In genomic region chr7:65004575-65004974, GRCh38 we compare ENCODE assay signal across 10 cellular contexts. TPM values are rescaled to one million over a fixed set of nuclear protein-coding genes. Genes with fewer than 3 reads are reported as not detected.
A peak's percentile ranks its signal among the peaks of the same experiment; 100 is the strongest.
DNase-seq lines count a peak whose midpoint lies in the region; ATAC-seq and TF ChIP-seq lines count a peak whose summit lies in the region.
"Had no signal": no experiment of that assay in that cellular context is flagged by ENCODE, and none has a peak within 500 bp of the region (broad histone marks: within the 10 kb centered on the region; RNA-seq: fewer than 3 reads in every experiment).

No MANE protein-coding gene starts in this region.

- H3K9me3 Mint-ChIP-seq in stimulated activated naive CD8-positive, alpha-beta T cell treated with anti-CD3 and anti-CD28 coated beads, Interleukin-15, amount 100 ng/mL, for 72 hours = peaks cover 23 to 24% of the 10 kb centered on the region in 2 donors
- H3K9me3 Mint-ChIP-seq in mesothelial cell of epicardium = peaks cover 39% of the 10 kb centered on the region

- H3K4me1 ChIP-seq in adrenal gland (replicated peaks in 1 of 2) = peaks cover 38 to 47% of the 10 kb centered on the region in 2 donors
- peaks cover 32% of the 10 kb centered on the region for H3K4me1 ChIP-seq in upper lobe of right lung
- H3K4me1 ChIP-seq in gastroesophageal sphincter = peaks cover 4 to 53% (median 13%) of the 10 kb centered on the region in 3 donors

- no peaks in the 10 kb centered on the region for H3K36me3 ChIP-seq in adrenal gland (replicated peaks in 1 of 2)
- no peaks in the 10 kb centered on the region for H3K36me3 ChIP-seq in upper lobe of right lung
- H3K36me3 ChIP-seq in gastroesophageal sphincter = peaks cover 0 to 9% of the 10 kb centered on the region in 2 donors

- TF ChIP-seq EP300 in gastroesophageal sphincter (IDR thresholded peaks at IDR 0.05) = no peak

- peaks cover 28% of the 10 kb centered on the region for H3K4me1 Mint-ChIP-seq in stimulated activated naive CD8-positive, alpha-beta T cell treated with anti-CD3 and anti-CD28 coated beads, Interleukin-15, amount 100 ng/mL, for 72 hours
- H3K4me1 Mint-ChIP-seq in mesothelial cell of epicardium = peaks cover 19% of the 10 kb centered on the region

- H3K9me3 ChIP-seq in adrenal gland (replicated peaks in 1 of 3) (no peaks in the 10 kb centered on the region), upper lobe of right lung (no peaks in the 10 kb centered on the region), gastroesophageal sphincter (no peaks in the 10 kb centered on the region)

- TF ChIP-seq CTCF in adrenal gland (IDR thresholded peaks at IDR 0.05) = no peak
- no peak for TF ChIP-seq CTCF in mesothelial cell of epicardium (IDR thresholded peaks at IDR 0.05; ENCODE audit: unreplicated experiment)
- TF ChIP-seq CTCF in upper lobe of right lung (IDR thresholded peaks at IDR 0.05) = no peak
- TF ChIP-seq CTCF in gastroesophageal sphincter (IDR thresholded peaks at IDR 0.05) = no peak
- TF ChIP-seq CTCF in GM10248 (IDR thresholded peaks at IDR 0.05; ENCODE audit: control extremely low read depth, extremely low read depth, low read depth, missing control alignments) = no peak

- H3K27ac ChIP-seq in adrenal gland (peak overlapping the region; percentile 41 to 92 (median 83)), upper lobe of right lung (no peak overlapping the region), gastroesophageal sphincter (no peak overlapping the region)

- 35 to 54% (median 46%) methylated on average over 1 of the region's 1 CpG for WGBS in adrenal gland, 4 donors
- WGBS in gastroesophageal sphincter (ENCODE audit: low coverage in 1 of 2), 2 donors = 30 to 85% methylated on average over 1 of the region's 1 CpG

- ATAC-seq in stimulated activated naive CD8-positive, alpha-beta T cell treated with anti-CD3 and anti-CD28 coated beads, Interleukin-15, amount 100 ng/mL, for 72 hours = no peak
- no peak for ATAC-seq in stimulated activated naive CD8-positive, alpha-beta T cell treated with anti-CD3 and anti-CD28 coated beads, Interleukin-15, Interleukin-2, amounts not matched to agents 100 U/mL and 50 U/mL, for 24 hours
- ATAC-seq in upper lobe of right lung = no peak
- ATAC-seq in gastroesophageal sphincter = no peak

- POLR2A ChIA-PET in GM10248 (lab: Yijun Ruan, JAX) = no interaction called here

- no peak overlapping the region for H3K27ac Mint-ChIP-seq in stimulated activated naive CD8-positive, alpha-beta T cell treated with anti-CD3 and anti-CD28 coated beads, Interleukin-15, amount 100 ng/mL, for 72 hours
- H3K27ac Mint-ChIP-seq in mesothelial cell of epicardium = peak overlapping the region; percentile 6

- H3K4me3 ChIP-seq in adrenal gland = peak overlapping the region in 3 of 4 donors; percentile 6 to 86 (median 8)
- H3K4me3 ChIP-seq in upper lobe of right lung = peak overlapping the region; percentile 71
- H3K4me3 ChIP-seq in gastroesophageal sphincter = no peak overlapping the region

- H3K27me3 Mint-ChIP-seq in stimulated activated naive CD8-positive, alpha-beta T cell treated with anti-CD3 and anti-CD28 coated beads, Interleukin-15, amount 100 ng/mL, for 72 hours = no peaks in the 10 kb centered on the region
- H3K27me3 Mint-ChIP-seq in mesothelial cell of epicardium (ENCODE audit: low read depth) = no peaks in the 10 kb centered on the region

- H3K4me3 Mint-ChIP-seq in stimulated activated naive CD8-positive, alpha-beta T cell treated with anti-CD3 and anti-CD28 coated beads, Interleukin-15, amount 100 ng/mL, for 72 hours = peak overlapping the region; percentile 95 to 97
- H3K4me3 Mint-ChIP-seq in mesothelial cell of epicardium = peak overlapping the region; percentile 97

- DNase-seq in stimulated activated naive CD8-positive, alpha-beta T cell treated with anti-CD3 and anti-CD28 coated beads, Interleukin-15, amount 100 ng/mL, for 72 hours = no peak
- DNase-seq in stimulated activated naive CD8-positive, alpha-beta T cell treated with anti-CD3 and anti-CD28 coated beads, Interleukin-15, Interleukin-2, amounts not matched to agents 100 U/mL and 50 U/mL, for 24 hours = no peak
- DNase-seq in adrenal gland (no peak), mesothelial cell of epicardium (ENCODE audit: low spot score in 2 of 2, unreplicated experiment in 2 of 2) (no peak), upper lobe of right lung (no peak), GM10248 (ENCODE audit: extremely low spot score) (no peak)
- DNase-seq in stimulated activated CD4-positive, alpha-beta T cell treated with anti-CD3 and anti-CD28 coated beads, Interleukin-4, amount 100 ng/mL, for 24 hours = no peak
- DNase-seq: NCI-H1105 treated with DMSO at 0.1 percent for 48 hours; stimulated activated CD8-positive, alpha-beta memory T cell treated with anti-CD3 and anti-CD28 coated beads, Interleukin-4, amount 100 ng/mL, for 48 hours had no signal

- H3K36me3 Mint-ChIP-seq in mesothelial cell of epicardium = peaks cover 47% of the 10 kb centered on the region

- CTCF ChIA-PET in GM10248 (lab: Yijun Ruan, JAX) = no interaction called here

- intact Hi-C loops in adrenal gland (cut with DNase I) = no loop called here
- intact Hi-C loops in upper lobe of right lung (cut with DNase I) = no loop called here

- no peaks in the 10 kb centered on the region for H3K27me3 ChIP-seq in adrenal gland
- H3K27me3 ChIP-seq in upper lobe of right lung = no peaks in the 10 kb centered on the region
- no peaks in the 10 kb centered on the region for H3K27me3 ChIP-seq in gastroesophageal sphincter

- TF ChIP-seq POLR2A in adrenal gland (IDR thresholded peaks at IDR 0.05) (no peak), gastroesophageal sphincter (IDR thresholded peaks at IDR 0.05) (no peak)

RNA-seq across cellular contexts. Expression of gene ERV3-1, which starts 1.9 kb away (rescaled TPM):
- 100 to 1,000 TPM in 2 of 8 donors, 10 to 100 TPM in 6; 37.6 to 180 (median 68.5) TPM for total RNA-seq in adrenal gland
- polyA plus RNA-seq in adrenal gland = 10 to 100 TPM in 2 of 3 donors, 1 to 10 TPM in 1; 9.6 to 67.7 (median 18.6) TPM
- 54.9 to 57.6 TPM (median 56.6 TPM) in 3 replicates for total RNA-seq in mesothelial cell of epicardium
- total RNA-seq in upper lobe of right lung = 24.9 TPM
- 10 to 100 TPM in 2 of 4 donors, 1 to 10 TPM in 2; 5.6 to 17.7 (median 9.4) TPM for total RNA-seq in gastroesophageal sphincter

RNA-seq across cellular contexts. Expression of gene ZNF117, which starts 13.7 kb away (rescaled TPM):
- total RNA-seq in adrenal gland = 10 to 100 TPM; 12.0 to 75.5 (median 39.9) TPM
- 10 to 100 TPM; 23.6 to 60.5 (median 29.9) TPM for polyA plus RNA-seq in adrenal gland
- 38.3 to 42.5 TPM (median 42.3 TPM) in 3 replicates for total RNA-seq in mesothelial cell of epicardium
- total RNA-seq in upper lobe of right lung = 18.7 TPM
- 1 to 10 TPM; 1.9 to 8.4 (median 4.4) TPM for total RNA-seq in gastroesophageal sphincter

Comparison
In these comparisons a context has a peak if more than half of its experiments do, and no peak if none do; other contexts are left out.
1. H3K27ac ChIP-seq: peak in adrenal gland (5 of 5); none in upper lobe of right lung (single experiment) and gastroesophageal sphincter (0 of 4).
2. H3K4me3 ChIP-seq: peak in adrenal gland (3 of 4) and upper lobe of right lung (single experiment); none in gastroesophageal sphincter (0 of 2).